Comparison of ENCODE assay signal across 29 cellular contexts in the genomic region with DNA sequence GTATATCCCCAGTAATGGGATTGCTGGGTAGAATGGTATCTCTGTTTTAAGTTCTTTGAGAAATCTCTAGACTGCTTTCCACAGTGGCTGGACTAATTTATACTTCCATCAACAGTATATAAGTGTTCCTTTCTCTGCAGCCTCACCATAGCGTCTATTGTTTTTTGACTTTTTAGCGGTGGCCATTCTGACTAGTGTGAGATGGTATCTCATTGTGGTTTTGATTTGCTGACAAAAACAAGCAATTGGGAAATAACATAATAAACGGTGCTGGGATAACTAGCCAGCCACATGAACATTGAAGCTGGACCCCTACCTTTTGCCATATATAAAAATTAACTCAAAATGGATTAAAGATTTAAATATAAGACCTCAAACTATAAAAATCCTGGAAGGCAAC. TPM values are rescaled to one million over a fixed set of nuclear protein-coding genes. Genes with fewer than 3 reads are reported as not detected.
"Had no signal": no experiment of that assay in that cellular context is flagged by ENCODE, and none has a peak within 500 bp of the region (broad histone marks: within the 10 kb centered on the region; RNA-seq: fewer than 3 reads in every experiment).

No MANE protein-coding gene starts in this region.

- H3K4me1 Mint-ChIP-seq: activated naive CD4-positive, alpha-beta T cell treated with anti-CD3 and anti-CD28 coated beads, Interleukin-2, amount 10 ng/mL, durations not matched to agents 7 days and 5 days had no signal

- H3K27ac Mint-ChIP-seq: activated CD8-positive, alpha-beta memory T cell treated with anti-CD3 and anti-CD28 coated beads, Interleukin-2, amount 10 ng/mL, durations not matched to agents 7 days and 5 days; activated naive CD4-positive, alpha-beta T cell treated with anti-CD3 and anti-CD28 coated beads, Interleukin-2, amount 10 ng/mL, durations not matched to agents 7 days and 5 days; activated naive CD8-positive, alpha-beta T cell treated with anti-CD3 and anti-CD28 coated beads for 36 hours; activated T-cell treated with anti-CD3 and anti-CD28 coated beads, Interleukin-2, amount 50 U/mL, for 24 hours; activated T-helper 1 cell treated with anti-CD3 and anti-CD28 coated beads, Interleukin-12 subunit alpha, Interleukin-12 subunit beta, Interleukin-2, Interleukin-4 antibody, amounts not matched to agents 30 ng/mL and 10 ng/mL and 1 ng/mL, durations not matched to agents 14 hours and 24 hours and 36 hours had no signal

- H3K36me3 Mint-ChIP-seq: activated CD8-positive, alpha-beta memory T cell treated with anti-CD3 and anti-CD28 coated beads, Interleukin-2, amount 10 ng/mL, durations not matched to agents 7 days and 5 days; activated naive CD4-positive, alpha-beta T cell treated with anti-CD3 and anti-CD28 coated beads, Interleukin-2, amount 10 ng/mL, durations not matched to agents 7 days and 5 days; activated naive CD8-positive, alpha-beta T cell treated with anti-CD3 and anti-CD28 coated beads for 36 hours had no signal

- H3K4me3 Mint-ChIP-seq: activated CD8-positive, alpha-beta memory T cell treated with anti-CD3 and anti-CD28 coated beads, Interleukin-2, amount 10 ng/mL, durations not matched to agents 7 days and 5 days; activated naive CD4-positive, alpha-beta T cell treated with anti-CD3 and anti-CD28 coated beads, Interleukin-2, amount 10 ng/mL, durations not matched to agents 7 days and 5 days; activated naive CD8-positive, alpha-beta T cell treated with anti-CD3 and anti-CD28 coated beads for 36 hours; activated T-cell treated with anti-CD3 and anti-CD28 coated beads, Interleukin-2, amount 50 U/mL, for 24 hours; activated T-helper 1 cell treated with anti-CD3 and anti-CD28 coated beads, Interleukin-12 subunit alpha, Interleukin-12 subunit beta, Interleukin-2, Interleukin-4 antibody, amounts not matched to agents 30 ng/mL and 10 ng/mL and 1 ng/mL, durations not matched to agents 14 hours and 24 hours and 36 hours had no signal

- H3K36me3 ChIP-seq: breast epithelium had no signal

- H3K9me3 Mint-ChIP-seq: activated naive CD4-positive, alpha-beta T cell treated with anti-CD3 and anti-CD28 coated beads, Interleukin-2, amount 10 ng/mL, durations not matched to agents 7 days and 5 days; activated naive CD8-positive, alpha-beta T cell treated with anti-CD3 and anti-CD28 coated beads for 36 hours; activated T-cell treated with anti-CD3 and anti-CD28 coated beads, Interleukin-2, amount 50 U/mL, for 24 hours; activated T-helper 1 cell treated with anti-CD3 and anti-CD28 coated beads, Interleukin-12 subunit alpha, Interleukin-12 subunit beta, Interleukin-2, Interleukin-4 antibody, amounts not matched to agents 30 ng/mL and 10 ng/mL and 1 ng/mL, durations not matched to agents 14 hours and 24 hours and 36 hours had no signal

- H3K27me3 ChIP-seq: breast epithelium had no signal

- H3K27ac ChIP-seq: breast epithelium, KMS-11 had no signal

- H3K4me1 ChIP-seq: breast epithelium had no signal

- H3K27me3 Mint-ChIP-seq: activated naive CD4-positive, alpha-beta T cell treated with anti-CD3 and anti-CD28 coated beads, Interleukin-2, amount 10 ng/mL, durations not matched to agents 7 days and 5 days had no signal

- H3K4me3 ChIP-seq: breast epithelium had no signal

- DNase-seq: activated CD4-positive, alpha-beta T cell treated with anti-CD3 and anti-CD28 coated beads for 48 hours; activated CD4-positive, alpha-beta T cell treated with anti-CD3 and anti-CD28 coated beads, Interleukin-2, amount 50 U/mL, for 4 hours; activated CD4-positive, CD25-positive, alpha-beta regulatory T cell treated with anti-CD3 and anti-CD28 coated beads, Interleukin-2, amount 50 U/mL, for 72 hours; activated CD8-positive, alpha-beta memory T cell treated with anti-CD3 and anti-CD28 coated beads, Interleukin-2, amount 10 ng/mL, durations not matched to agents 7 days and 5 days; activated gamma-delta T cell treated with Interleukin-2 at 50 U/mL for 16 hours; activated naive CD4-positive, alpha-beta T cell treated with anti-CD3 and anti-CD28 coated beads, Interleukin-2, amount 10 ng/mL, durations not matched to agents 7 days and 5 days; activated naive CD8-positive, alpha-beta T cell treated with anti-CD3 and anti-CD28 coated beads for 36 hours; activated T-cell treated with anti-CD3 and anti-CD28 coated beads, Interleukin-2, amount 50 U/mL, for 24 hours; anterior cingulate cortex; caudate nucleus; MM.1S; NCI-H1105; NCI-H1436; NCI-H1694 treated with DMSO at 0.1 percent for 48 hours; NCI-H2029 treated with DMSO at 0.1 percent for 48 hours; NCI-H345; NCI-H510A; NCI-H526 treated with DMSO at 0.1 percent for 48 hours; NCI-H82; RPMI8226; SK-N-SH; SW 1271 had no signal

- H3K9me3 ChIP-seq: breast epithelium, SK-N-SH had no signal

- ATAC-seq: activated CD8-positive, alpha-beta memory T cell treated with anti-CD3 and anti-CD28 coated beads, Interleukin-2, amount 10 ng/mL, durations not matched to agents 7 days and 5 days; Right ventricle myocardium inferior had no signal

RNA-seq across cellular contexts. Expression of gene OR2A4, which starts 14.2 kb away (rescaled TPM):
- total RNA-seq: activated CD8-positive, alpha-beta memory T cell treated with anti-CD3 and anti-CD28 coated beads, Interleukin-2, amount 10 ng/mL, durations not matched to agents 7 days and 5 days; activated naive CD8-positive, alpha-beta T cell treated with anti-CD3 and anti-CD28 coated beads for 36 hours; activated T-helper 1 cell treated with anti-CD3 and anti-CD28 coated beads, Interleukin-12 subunit alpha, Interleukin-12 subunit beta, Interleukin-2, Interleukin-4 antibody, amounts not matched to agents 30 ng/mL and 10 ng/mL and 1 ng/mL, durations not matched to agents 14 hours and 24 hours and 36 hours; OCI-LY7; Right ventricle myocardium inferior; T-helper 1 cell treated with Interleukin-12 subunit alpha and Interleukin-12 subunit beta and Interleukin-4 antibody, amounts not matched to agents 30 ng/mL and 1 ng/mL, for 36 hours had no signal
- polyA plus RNA-seq: adipose tissue, SK-N-SH had no signal

RNA-seq across cellular contexts. Expression of gene CTAGE9, which starts 23.8 kb away (rescaled TPM):
- total RNA-seq: activated CD8-positive, alpha-beta memory T cell treated with anti-CD3 and anti-CD28 coated beads, Interleukin-2, amount 10 ng/mL, durations not matched to agents 7 days and 5 days; activated naive CD8-positive, alpha-beta T cell treated with anti-CD3 and anti-CD28 coated beads for 36 hours; activated T-helper 1 cell treated with anti-CD3 and anti-CD28 coated beads, Interleukin-12 subunit alpha, Interleukin-12 subunit beta, Interleukin-2, Interleukin-4 antibody, amounts not matched to agents 30 ng/mL and 10 ng/mL and 1 ng/mL, durations not matched to agents 14 hours and 24 hours and 36 hours; OCI-LY7; Right ventricle myocardium inferior; T-helper 1 cell treated with Interleukin-12 subunit alpha and Interleukin-12 subunit beta and Interleukin-4 antibody, amounts not matched to agents 30 ng/mL and 1 ng/mL, for 36 hours had no signal
- polyA plus RNA-seq: SK-N-SH had no signal

RNA-seq across cellular contexts. Expression of gene ENPP3, which starts 49.9 kb away (rescaled TPM):
- polyA plus RNA-seq: SK-N-SH had no signal
